ENCODE assay signal across 13 cellular contexts in genomic region chr4:140719693-140720092, GRCh38. TPM values are rescaled to one million over a fixed set of nuclear protein-coding genes. Genes with fewer than 3 reads are reported as not detected.
DNase-seq lines count a peak whose midpoint lies in the region; ATAC-seq and TF ChIP-seq lines count a peak whose summit lies in the region.
"Had no signal": no experiment of that assay in that cellular context is flagged by ENCODE, and none has a peak within 500 bp of the region (broad histone marks: within the 10 kb centered on the region; RNA-seq: fewer than 3 reads in every experiment).

No MANE protein-coding gene starts in this region.

- no peak for DNase-seq in mucosa of descending colon
- DNase-seq in SJCRH30: no peak
- no peak for DNase-seq in left cardiac atrium
- DNase-seq in UCSD-AML1 (lab: John Stamatoyannopoulos, UW; ENCODE audit: unreplicated experiment): no peak
- DNase-seq in glutamatergic neuron: no peak
- DNase-seq: amygdala, Calu3, endodermal cell, hypothalamus, NCI-H524 treated with DMSO at 0.1 percent for 48 hours had no signal

- H3K36me3 ChIP-seq in mucosa of descending colon (ENCODE audit: low read depth) (no peaks in the 10 kb centered on the region), SJCRH30 (no peaks in the 10 kb centered on the region; the same call in 1 of the 2 replicates)

- peaks cover 1% of the 10 kb centered on the region for H3K9me3 Mint-ChIP-seq in glutamatergic neuron (ENCODE audit: unreplicated experiment)
- H3K9me3 Mint-ChIP-seq: endodermal cell had no signal

- H3K27me3 Mint-ChIP-seq in glutamatergic neuron (ENCODE audit: unreplicated experiment): no peaks in the 10 kb centered on the region

- intact Hi-C loops in mucosa of descending colon (cut with DNase I, micrococcal nuclease) (no loop called here), left cardiac atrium (cut with DNase I) (no loop called here)

- no peak overlapping the region for H3K4me3 ChIP-seq in mucosa of descending colon
- no peak overlapping the region for H3K4me3 ChIP-seq in SJCRH30

- no peaks in the 10 kb centered on the region for H3K27me3 ChIP-seq in SJCRH30

- no peaks in the 10 kb centered on the region for H3K9me3 ChIP-seq in mucosa of descending colon
- no peaks in the 10 kb centered on the region for H3K9me3 ChIP-seq in SJCRH30 (replicated peaks)

- H3K4me3 Mint-ChIP-seq in glutamatergic neuron (ENCODE audit: unreplicated experiment): no peak overlapping the region
- H3K4me3 Mint-ChIP-seq: endodermal cell had no signal

- ATAC-seq in GM18861 (IDR thresholded peaks at IDR 0.05; ENCODE audit: unreplicated experiment): peak; percentile 53
- peak; percentile 47 for ATAC-seq in GM21423 (IDR thresholded peaks at IDR 0.05; ENCODE audit: unreplicated experiment)
- ATAC-seq in HG03159 (IDR thresholded peaks at IDR 0.05; ENCODE audit: unreplicated experiment): peak; percentile 46
- peak; percentile 39 for ATAC-seq in mucosa of descending colon
- no peak for ATAC-seq in left cardiac atrium

- no peak for TF ChIP-seq CTCF in mucosa of descending colon (IDR thresholded peaks at IDR 0.05)
- no peak for TF ChIP-seq CTCF in glutamatergic neuron (IDR thresholded peaks at IDR 0.05; ENCODE audit: partially characterized antibody, unreplicated experiment)

- H3K27ac ChIP-seq in SJCRH30: no peak overlapping the region

- H3K4me1 Mint-ChIP-seq in glutamatergic neuron (ENCODE audit: low read depth, unreplicated experiment): no peaks in the 10 kb centered on the region

- H3K36me3 Mint-ChIP-seq in glutamatergic neuron (ENCODE audit: unreplicated experiment): no peaks in the 10 kb centered on the region

- H3K27ac Mint-ChIP-seq in glutamatergic neuron (ENCODE audit: unreplicated experiment): no peak overlapping the region
- H3K27ac Mint-ChIP-seq: endodermal cell had no signal

- H3K4me1 ChIP-seq in mucosa of descending colon (ENCODE audit: low read depth): no peaks in the 10 kb centered on the region
- H3K4me1 ChIP-seq in SJCRH30: peaks cover 20% of the 10 kb centered on the region

RNA-seq across cellular contexts. Expression of gene TBC1D9, which starts 36.5 kb away (rescaled TPM):
- 10 to 100 TPM in 2 of 3 donors, 1 to 10 TPM in 1; 9.1 to 20.2 (median 11.6) TPM for total RNA-seq in mucosa of descending colon
- total RNA-seq in SJCRH30 (2014; rRNA removed; shearing (Covaris generic)): 27.3 and 29.0 TPM in 2 replicates
- total RNA-seq in left cardiac atrium: 10 to 100 TPM; 15.6 to 17.2 TPM
- 47.8 TPM for total RNA-seq in glutamatergic neuron (ENCODE audit: unreplicated experiment)

Comparison
In these comparisons a context has a peak if more than half of its experiments do, and no peak if none do; other contexts are left out.
1. ATAC-seq: peak in GM18861 (single experiment), GM21423 (single experiment), HG03159 (single experiment) and mucosa of descending colon (single experiment); none in left cardiac atrium (0 of 2).